ENCODE assay signal across 14 cellular contexts in genomic region chr1:58882322-58882951, GRCh38.
DNase-seq lines count a peak whose midpoint lies in the region; ATAC-seq, FAIRE-seq and TF ChIP-seq lines count a peak whose summit lies in the region.
"Had no signal": no experiment of that assay in that cellular context is flagged by ENCODE, and none has a peak within 500 bp of the region (broad histone marks: within the 10 kb centered on the region; RNA-seq: fewer than 3 reads in every experiment).

No MANE protein-coding gene starts in this region.

- CTCF ChIA-PET in AG04450 (lab: Charles Lee): interaction anchor here (0.8 to 1.2 kb wide), 2 partner anchors 20 to 113 kb away, joined by 3 read pairs; no protein-coding TSS in a partner anchor

- no peak for FAIRE-seq in urothelium cell line (lab: Jason Lieb, UNC)
- FAIRE-seq: GM12878 had no signal

- DNase-seq in AG04450 (ENCODE audit: low read depth, low spot score): no peak
- DNase-seq in NCI-H1694 (lab: John Stamatoyannopoulos, UW): peak; percentile 61
- DNase-seq in urothelium cell line (ENCODE audit: low spot score): no peak
- DNase-seq in NCI-H82 (lab: John Stamatoyannopoulos, UW): no peak
- DNase-seq in cerebellum (ENCODE audit: low spot score): no peak
- DNase-seq: CD8-positive, alpha-beta T cell; NCI-H187 treated with DMSO at 0.1 percent for 48 hours; stimulated activated CD4-positive, alpha-beta T cell treated with anti-CD3 and anti-CD28 coated beads, Interleukin-12 subunit alpha, Interleukin-12 subunit beta, amount 100 ng/mL, for 4 hours had no signal

- TF ChIP-seq CTCF in AG04450 (IDR thresholded peaks at IDR 0.05; ENCODE audit: low read depth, low read length) (no peak), brain (conservative IDR thresholded peaks at IDR 0.05) (no peak)

- no peaks in the 10 kb centered on the region for H3K9me3 ChIP-seq in AG04450 (ENCODE audit: control insufficient read depth, insufficient read depth, low read length)
- no peaks in the 10 kb centered on the region for H3K9me3 ChIP-seq in muscle layer of duodenum (ENCODE audit: control insufficient read depth in 1 of 2, low read length in 2 of 2)

- H3K4me1 Mint-ChIP-seq in brain: peaks cover 40% of the 10 kb centered on the region

- peak overlapping the region in 3 of 5 experiments; percentile 16 to 48 (median 22) for H3K27ac Mint-ChIP-seq in brain
- H3K27ac Mint-ChIP-seq: CD8-positive, alpha-beta T cell had no signal

- H3K4me3 ChIP-seq in AG04450 (ENCODE audit: low read depth, low read length): no peak overlapping the region
- no peak overlapping the region for H3K4me3 ChIP-seq in muscle layer of duodenum (ENCODE audit: low read depth in 1 of 2, low read length in 2 of 2)
- H3K4me3 ChIP-seq: GM12878 had no signal

- peaks cover 3% of the 10 kb centered on the region for H3K27me3 Mint-ChIP-seq in brain

- H3K9me3 Mint-ChIP-seq in brain: no peaks in the 10 kb centered on the region
- H3K9me3 Mint-ChIP-seq: activated T-helper 17 cell treated with anti-CD3 and anti-CD28 coated beads, Interleukin-2, amount 50 U/mL, for 72 hours; CD8-positive, alpha-beta T cell; stimulated activated effector memory CD8-positive, alpha-beta T cell treated with anti-CD3 and anti-CD28 coated beads, Interleukin-12 subunit alpha, Interleukin-12 subunit beta, amount 100 ng/mL, for 72 hours had no signal

- H3K4me1 ChIP-seq in muscle layer of duodenum (ENCODE audit: control insufficient read depth in 1 of 2, insufficient read depth in 2 of 2, low read length in 2 of 2): peaks cover 13 to 19% of the 10 kb centered on the region in 2 donors

- POLR2A ChIA-PET in AG04450 (lab: Yijun Ruan, JAX): interaction anchor here (0.9 to 1.6 kb wide), 2 partner anchors 51 to 96 kb away, joined by 3 read pairs; no protein-coding TSS in a partner anchor

- H3K36me3 Mint-ChIP-seq in brain: no peaks in the 10 kb centered on the region
- H3K36me3 Mint-ChIP-seq: CD8-positive, alpha-beta T cell; stimulated activated effector memory CD8-positive, alpha-beta T cell treated with anti-CD3 and anti-CD28 coated beads, Interleukin-12 subunit alpha, Interleukin-12 subunit beta, amount 100 ng/mL, for 72 hours had no signal

- H3K27ac ChIP-seq in AG04450 (ENCODE audit: low read depth, low read length) (peak overlapping the region; percentile 88), muscle layer of duodenum (ENCODE audit: low read length) (peak overlapping the region; percentile 82)

- ATAC-seq in GM21526 (IDR thresholded peaks at IDR 0.05; ENCODE audit: low FRiP score, unreplicated experiment): no peak
- ATAC-seq: CD8-positive, alpha-beta T cell; GM12878 had no signal

- H3K27me3 ChIP-seq in AG04450 (ENCODE audit: control insufficient read depth, insufficient read depth, low read length) (no peaks in the 10 kb centered on the region), muscle layer of duodenum (ENCODE audit: low read depth, low read length) (no peaks in the 10 kb centered on the region)

- no peaks in the 10 kb centered on the region for H3K36me3 ChIP-seq in muscle layer of duodenum (ENCODE audit: control insufficient read depth in 1 of 2, insufficient read depth in 2 of 2, low read length in 2 of 2)

- H3K4me3 Mint-ChIP-seq in brain: no peak overlapping the region
- H3K4me3 Mint-ChIP-seq: activated T-helper 17 cell treated with anti-CD3 and anti-CD28 coated beads, Interleukin-2, amount 50 U/mL, for 72 hours; CD8-positive, alpha-beta T cell; stimulated activated effector memory CD8-positive, alpha-beta T cell treated with anti-CD3 and anti-CD28 coated beads, Interleukin-12 subunit alpha, Interleukin-12 subunit beta, amount 100 ng/mL, for 72 hours had no signal
